9 cellular contexts compared by ENCODE assay signal in genomic region chr4:22115262-22115661, GRCh38.
"Had no signal": no experiment of that assay in that cellular context is flagged by ENCODE, and none has a peak within 500 bp of the region (broad histone marks: within the 10 kb centered on the region; RNA-seq: fewer than 3 reads in every experiment).

No MANE protein-coding gene starts in this region.

- H3K27ac ChIP-seq: GM23248, HL-60 had no signal

- H3K4me1 ChIP-seq: HAP-1 had no signal

- DNase-seq: GM23248, GOT3, H7, HFFc6, KBM-7 had no signal

- H3K4me3 ChIP-seq: GM23248, HAP-1 had no signal

- ATAC-seq: HCT116, HepG2 had no signal

- H3K9me3 ChIP-seq: HAP-1 had no signal

- H3K9ac ChIP-seq: GM23248 had no signal

- H2AFZ ChIP-seq: GM23248 had no signal

- H3K36me3 ChIP-seq: HAP-1 had no signal
